In the genomic region with DNA sequence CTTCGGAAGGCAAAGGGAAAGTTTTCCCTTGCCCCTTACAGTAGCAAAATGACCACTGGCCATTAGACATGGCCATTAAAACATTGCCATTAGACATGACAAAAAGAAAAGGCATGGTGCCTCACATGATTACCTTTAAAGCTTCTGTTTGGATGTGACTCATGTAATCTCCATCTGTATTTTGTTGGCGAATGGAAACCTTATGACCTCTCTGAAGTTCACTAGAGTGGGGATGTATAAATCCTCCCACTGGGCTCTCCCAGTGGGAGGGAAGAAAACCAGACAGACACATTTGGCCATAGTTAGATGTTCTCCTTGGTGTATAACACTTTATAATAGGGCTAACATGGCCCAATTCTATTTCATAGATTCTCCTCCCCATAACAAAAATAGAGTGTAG, we compare ENCODE assay signal across 19 cellular contexts.
"Had no signal": no experiment of that assay in that cellular context is flagged by ENCODE, and none has a peak within 500 bp of the region (broad histone marks: within the 10 kb centered on the region; RNA-seq: fewer than 3 reads in every experiment).

No MANE protein-coding gene starts in this region.

- H3K27me3 ChIP-seq: adrenal gland, body of pancreas, hepatocyte, left lung had no signal

- H3K36me3 ChIP-seq: adrenal gland, left lung had no signal

- H3K4me1 Mint-ChIP-seq: activated naive CD4-positive, alpha-beta T cell treated with anti-CD3 and anti-CD28 coated beads, Interleukin-2, amount 50 U/mL, for 24 hours; naive thymus-derived CD4-positive, alpha-beta T cell; stimulated activated memory B cell treated with anti-CD40 and anti-IgM and Interleukin-4, amounts not matched to agents 10 μg/mL and 1 μg/mL and 100 μg/mL, for 72 hours; T-helper 17 cell had no signal

- H3K4me2 ChIP-seq: hepatocyte had no signal

- H3K27ac ChIP-seq: adrenal gland, body of pancreas, hepatocyte, left lung, parathyroid adenoma had no signal

- H3K4me3 ChIP-seq: adrenal gland, body of pancreas, hepatocyte, left lung, mucosa of descending colon had no signal

- H3K4me3 Mint-ChIP-seq: activated CD8-positive, alpha-beta T cell treated with anti-CD3 and anti-CD28 coated beads, Interleukin-2, amount 10 ng/mL, durations not matched to agents 7 days and 5 days; activated naive CD4-positive, alpha-beta T cell treated with anti-CD3 and anti-CD28 coated beads, Interleukin-2, amount 50 U/mL, for 24 hours; naive thymus-derived CD4-positive, alpha-beta T cell; stimulated activated memory B cell treated with anti-CD40 and anti-IgM and Interleukin-4, amounts not matched to agents 10 μg/mL and 1 μg/mL and 100 μg/mL, for 72 hours; T-helper 17 cell; WTC11 had no signal

- DNase-seq: activated CD4-positive, alpha-beta T cell treated with anti-CD3 and anti-CD28 coated beads for 48 hours; activated CD8-positive, alpha-beta memory T cell treated with anti-CD3 and anti-CD28 coated beads, Interleukin-2, amount 50 U/mL, for 4 hours; activated CD8-positive, alpha-beta T cell treated with anti-CD3 and anti-CD28 coated beads, Interleukin-2, amount 10 ng/mL, durations not matched to agents 7 days and 5 days; activated effector memory CD4-positive, alpha-beta T cell treated with anti-CD3 and anti-CD28 coated beads, Interleukin-2, amount 50 U/mL, for 16 hours; activated T-cell treated with anti-CD3 and anti-CD28 coated beads, Interleukin-2, amount 50 U/mL, for 48 hours; adrenal gland; body of pancreas; effector CD8-positive, alpha-beta T cell; left lung; mucosa of descending colon; naive thymus-derived CD4-positive, alpha-beta T cell; stimulated activated CD4-positive, alpha-beta T cell treated with anti-CD3 and anti-CD28 coated beads, Interleukin-2, amount 100 ng/mL, for 48 hours; T-helper 17 cell had no signal

- H3K4me1 ChIP-seq: adrenal gland, body of pancreas, left lung, parathyroid adenoma had no signal

- H3K9me3 ChIP-seq: adrenal gland, body of pancreas, left lung, mucosa of descending colon had no signal

- ATAC-seq: activated CD8-positive, alpha-beta T cell treated with anti-CD3 and anti-CD28 coated beads, Interleukin-2, amount 10 ng/mL, durations not matched to agents 7 days and 5 days; body of pancreas; left lung; mucosa of descending colon; naive thymus-derived CD4-positive, alpha-beta T cell; stimulated activated memory B cell treated with anti-CD40 and anti-IgM and Interleukin-4, amounts not matched to agents 10 μg/mL and 1 μg/mL and 100 μg/mL, for 72 hours; T-helper 17 cell; WTC11 had no signal

- H3K27ac Mint-ChIP-seq: activated CD8-positive, alpha-beta T cell treated with anti-CD3 and anti-CD28 coated beads, Interleukin-2, amount 10 ng/mL, durations not matched to agents 7 days and 5 days; activated naive CD4-positive, alpha-beta T cell treated with anti-CD3 and anti-CD28 coated beads, Interleukin-2, amount 50 U/mL, for 24 hours; naive thymus-derived CD4-positive, alpha-beta T cell; stimulated activated memory B cell treated with anti-CD40 and anti-IgM and Interleukin-4, amounts not matched to agents 10 μg/mL and 1 μg/mL and 100 μg/mL, for 72 hours; T-helper 17 cell; WTC11 had no signal

- H3K9me3 Mint-ChIP-seq: activated naive CD4-positive, alpha-beta T cell treated with anti-CD3 and anti-CD28 coated beads, Interleukin-2, amount 50 U/mL, for 24 hours; stimulated activated memory B cell treated with anti-CD40 and anti-IgM and Interleukin-4, amounts not matched to agents 10 μg/mL and 1 μg/mL and 100 μg/mL, for 72 hours had no signal

- H3K36me3 Mint-ChIP-seq: activated naive CD4-positive, alpha-beta T cell treated with anti-CD3 and anti-CD28 coated beads, Interleukin-2, amount 50 U/mL, for 24 hours; naive thymus-derived CD4-positive, alpha-beta T cell; stimulated activated memory B cell treated with anti-CD40 and anti-IgM and Interleukin-4, amounts not matched to agents 10 μg/mL and 1 μg/mL and 100 μg/mL, for 72 hours had no signal

- FAIRE-seq: keratinocyte had no signal
